ENCODE assay signal across 25 cellular contexts in the genomic region with DNA sequence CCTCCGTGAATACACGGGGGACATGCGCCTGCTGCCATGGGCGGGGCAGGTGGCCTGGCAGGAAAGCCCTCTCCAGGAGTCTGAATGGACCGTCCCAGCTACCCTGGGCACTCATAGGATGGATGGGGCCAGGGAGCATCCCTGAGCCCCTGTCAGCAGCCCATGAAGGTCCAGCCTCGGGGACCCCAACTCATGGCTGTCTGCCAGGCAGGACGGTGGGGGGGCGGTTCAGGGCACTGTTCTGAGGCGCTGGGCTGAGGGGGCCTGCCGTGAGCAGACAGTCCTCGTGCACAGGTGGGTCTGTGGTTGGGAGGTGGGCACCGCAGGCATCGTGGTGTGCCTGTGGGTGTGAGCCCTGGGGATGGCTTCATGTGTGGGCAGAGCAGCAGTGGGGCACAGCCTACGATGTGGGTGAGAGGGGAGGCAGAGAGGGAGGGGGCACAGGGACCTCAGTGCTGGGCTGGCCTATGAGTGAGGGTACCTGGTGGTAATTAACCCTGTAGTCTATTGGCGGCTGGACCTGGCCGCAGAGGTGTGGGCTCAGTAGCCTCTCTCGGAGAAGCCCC. TPM values are rescaled to one million over a fixed set of nuclear protein-coding genes. Genes with fewer than 3 reads are reported as not detected.
"Had no signal": no experiment of that assay in that cellular context is flagged by ENCODE, and none has a peak within 500 bp of the region (broad histone marks: within the 10 kb centered on the region; RNA-seq: fewer than 3 reads in every experiment).

No MANE protein-coding gene starts in this region.

- H3K36me3 Mint-ChIP-seq: mesothelial cell of epicardium; natural killer cell treated with Interleukin-12 subunit alpha and Interleukin-12 subunit beta and Interleukin-15 and Interleukin-18, amount 100 ng/mL, for 72 hours; neural progenitor cell; stimulated activated memory B cell treated with anti-CD40 and anti-IgM and Interleukin-4, amounts not matched to agents 10 μg/mL and 1 μg/mL and 100 μg/mL, for 72 hours had no signal

- H3K9me3 Mint-ChIP-seq: mesothelial cell of epicardium; natural killer cell treated with Interleukin-12 subunit alpha and Interleukin-12 subunit beta and Interleukin-15 and Interleukin-18, amount 100 ng/mL, for 72 hours; neural progenitor cell; stimulated activated memory B cell treated with anti-CD40 and anti-IgM and Interleukin-4, amounts not matched to agents 10 μg/mL and 1 μg/mL and 100 μg/mL, for 72 hours; stimulated activated naive CD8-positive, alpha-beta T cell treated with anti-CD3 and anti-CD28 coated beads, Interleukin-15, amount 100 ng/mL, for 72 hours had no signal

- H3K27ac ChIP-seq: neural progenitor cell, right lobe of liver, testis, tibial nerve, upper lobe of right lung had no signal

- H3K27me3 ChIP-seq: pancreas, right lobe of liver, testis had no signal

- H3K27me3 Mint-ChIP-seq: natural killer cell treated with Interleukin-12 subunit alpha and Interleukin-12 subunit beta and Interleukin-15 and Interleukin-18, amount 100 ng/mL, for 72 hours had no signal

- H3K36me3 ChIP-seq: heart left ventricle, neural progenitor cell, pancreas, right lobe of liver, tibial nerve, upper lobe of right lung had no signal

- H2AFZ ChIP-seq: neural progenitor cell had no signal

- FAIRE-seq: frontal cortex, islet of Langerhans, pancreas had no signal

- ATAC-seq: natural killer cell treated with Interleukin-12 subunit alpha and Interleukin-12 subunit beta and Interleukin-15 and Interleukin-18, amount 100 ng/mL, for 72 hours; stimulated activated memory B cell treated with anti-CD40 and anti-IgM and Interleukin-4, amounts not matched to agents 10 μg/mL and 1 μg/mL and 100 μg/mL, for 72 hours; stimulated activated naive CD8-positive, alpha-beta T cell treated with anti-CD3 and anti-CD28 coated beads, Interleukin-15, amount 100 ng/mL, for 72 hours; upper lobe of right lung had no signal

- H3K9me3 ChIP-seq: heart left ventricle, pancreas, right lobe of liver, testis, tibial nerve, upper lobe of right lung had no signal

- H3K27ac Mint-ChIP-seq: mesothelial cell of epicardium; natural killer cell treated with Interleukin-12 subunit alpha and Interleukin-12 subunit beta and Interleukin-15 and Interleukin-18, amount 100 ng/mL, for 72 hours; neural progenitor cell; progenitor cell of endocrine pancreas; stimulated activated memory B cell treated with anti-CD40 and anti-IgM and Interleukin-4, amounts not matched to agents 10 μg/mL and 1 μg/mL and 100 μg/mL, for 72 hours had no signal

- DNase-seq: cortex of kidney; effector CD8-positive, alpha-beta T cell; hippocampal formation; kidney glomerular epithelial cell; occipital lobe; stimulated activated CD4-positive, alpha-beta T cell treated with anti-CD3 and anti-CD28 coated beads, Interleukin-4, amount 100 ng/mL, for 24 hours; stimulated activated naive CD8-positive, alpha-beta T cell treated with anti-CD3 and anti-CD28 coated beads, Interleukin-15, amount 100 ng/mL, for 72 hours; testis; upper lobe of right lung had no signal

- H3K4me3 Mint-ChIP-seq: mesothelial cell of epicardium; natural killer cell treated with Interleukin-12 subunit alpha and Interleukin-12 subunit beta and Interleukin-15 and Interleukin-18, amount 100 ng/mL, for 72 hours; neural progenitor cell; stimulated activated memory B cell treated with anti-CD40 and anti-IgM and Interleukin-4, amounts not matched to agents 10 μg/mL and 1 μg/mL and 100 μg/mL, for 72 hours; stimulated activated naive CD8-positive, alpha-beta T cell treated with anti-CD3 and anti-CD28 coated beads, Interleukin-15, amount 100 ng/mL, for 72 hours had no signal

- H3K4me2 ChIP-seq: neural progenitor cell had no signal

- H3K4me3 ChIP-seq: dorsolateral prefrontal cortex, heart left ventricle, neural progenitor cell, pancreas, right lobe of liver, testis, tibial nerve, upper lobe of right lung had no signal

RNA-seq across cellular contexts. Expression of gene KREMEN2, which starts 22.6 kb away (rescaled TPM):
- total RNA-seq: fibroblast of lung; frontal cortex; glomerular endothelial cell; natural killer cell treated with Interleukin-12 subunit alpha and Interleukin-12 subunit beta and Interleukin-15 and Interleukin-18, amount 100 ng/mL, for 72 hours; occipital lobe; right lobe of liver; subcutaneous adipose tissue; tibial nerve; upper lobe of right lung had no signal

RNA-seq across cellular contexts. Expression of gene CLDN9, which starts 26.0 kb away (rescaled TPM):
- total RNA-seq: fibroblast of lung, frontal cortex, glomerular endothelial cell, occipital lobe had no signal

RNA-seq across cellular contexts. Expression of gene CLDN6, which starts 31.3 kb away (rescaled TPM):
- total RNA-seq: fibroblast of lung; heart left ventricle; lower leg skin; natural killer cell treated with Interleukin-12 subunit alpha and Interleukin-12 subunit beta and Interleukin-15 and Interleukin-18, amount 100 ng/mL, for 72 hours; occipital lobe; subcutaneous adipose tissue; tibial nerve; upper lobe of right lung had no signal
